Comparison of ENCODE assay signal across 9 cellular contexts in genomic region chr12:2739832-2740641, GRCh38. TPM values are rescaled to one million over a fixed set of nuclear protein-coding genes. Genes with fewer than 3 reads are reported as not detected.
DNase-seq lines count a peak whose midpoint lies in the region; ATAC-seq and TF ChIP-seq lines count a peak whose summit lies in the region.
"Had no signal": no experiment of that assay in that cellular context is flagged by ENCODE, and none has a peak within 500 bp of the region (broad histone marks: within the 10 kb centered on the region; RNA-seq: fewer than 3 reads in every experiment).

No MANE protein-coding gene starts in this region.

- TF ChIP-seq CTCF in endothelial cell (IDR thresholded peaks at IDR 0.05; ENCODE audit: unreplicated experiment), result peak; percentile 40

- H3K4me1 Mint-ChIP-seq in endothelial cell (ENCODE audit: unreplicated experiment), result peaks cover 9% of the 10 kb centered on the region

- peaks cover 3% of the 10 kb centered on the region for H3K27me3 Mint-ChIP-seq in endothelial cell (ENCODE audit: unreplicated experiment)

- no peak overlapping the region for H3K27ac Mint-ChIP-seq in endothelial cell (ENCODE audit: unreplicated experiment)

- peak; percentile 45 for DNase-seq in EL
- DNase-seq in NCI-H2227 treated with DMSO at 0.1 percent for 48 hours (lab: John Stamatoyannopoulos, UW), result peak; percentile 1
- peak; percentile 42 for DNase-seq in endothelial cell (ENCODE audit: low spot score)
- DNase-seq in occipital lobe (lab: John Stamatoyannopoulos, UW), result peak; percentile 10

- H3K9me3 Mint-ChIP-seq in endothelial cell (ENCODE audit: unreplicated experiment), result no peaks in the 10 kb centered on the region
- H3K9me3 Mint-ChIP-seq: IgD-negative memory B cell had no signal

- ATAC-seq in GM18861 (IDR thresholded peaks at IDR 0.05; ENCODE audit: unreplicated experiment) (no peak), HG02884 (IDR thresholded peaks at IDR 0.05; ENCODE audit: unreplicated experiment) (no peak), esophagus mucosa (no peak), GM21786 (IDR thresholded peaks at IDR 0.05; ENCODE audit: unreplicated experiment) (no peak)

- H3K4me3 Mint-ChIP-seq in endothelial cell (ENCODE audit: unreplicated experiment), result no peak overlapping the region
- H3K4me3 Mint-ChIP-seq: IgD-negative memory B cell had no signal

- no peaks in the 10 kb centered on the region for H3K36me3 Mint-ChIP-seq in endothelial cell (ENCODE audit: low read depth, unreplicated experiment)
- H3K36me3 Mint-ChIP-seq: IgD-negative memory B cell had no signal

RNA-seq across cellular contexts. Expression of gene FKBP4, which starts 54.7 kb away (rescaled TPM):
- total RNA-seq in endothelial cell (ENCODE audit: unreplicated experiment), result 39.6 TPM
- total RNA-seq in occipital lobe, result 41.2 TPM
- 83.4 TPM for total RNA-seq in esophagus mucosa
